ENCODE assay signal across 15 cellular contexts in genomic region chr22:38731703-38732161, GRCh38. TPM values are rescaled to one million over a fixed set of nuclear protein-coding genes. Genes with fewer than 3 reads are reported as not detected.
DNase-seq lines count a peak whose midpoint lies in the region; ATAC-seq and TF ChIP-seq lines count a peak whose summit lies in the region.
"Had no signal": no experiment of that assay in that cellular context is flagged by ENCODE, and none has a peak within 500 bp of the region (broad histone marks: within the 10 kb centered on the region; RNA-seq: fewer than 3 reads in every experiment).

No MANE protein-coding gene starts in this region.

- no peaks in the 10 kb centered on the region for H3K9me2 ChIP-seq in OCI-LY7 (ENCODE audit: insufficient read depth, low read length)

- 95% methylated on average over 4 of the region's 6 CpGs for WGBS in mammary epithelial cell (ENCODE audit: low coverage, missing lambda C conversion rate)
- WGBS in body of pancreas, 2 donors, result 50 to 81% methylated on average over 2 to 6 of the region's 6 CpGs

- ATAC-seq in body of pancreas, result no peak

- H3K4me2 ChIP-seq in mammary epithelial cell (ENCODE audit: insufficient read depth, low read depth, low read length), result no peak overlapping the region
- H3K4me2 ChIP-seq in OCI-LY7 (ENCODE audit: low read length), result no peak overlapping the region

- H3K36me3 ChIP-seq in breast epithelium (peaks cover 18% of the 10 kb centered on the region), mammary epithelial cell (ENCODE audit: insufficient read depth, low read length) (peaks cover 14% of the 10 kb centered on the region), body of pancreas (replicated peaks in 1 of 2; ENCODE audit: insufficient read depth in 1 of 2, low read depth in 2 of 2) (peaks cover 0 to 45% of the 10 kb centered on the region in 2 donors), neutrophil (peaks cover 100% of the 10 kb centered on the region), OCI-LY7 (ENCODE audit: insufficient read depth, low read length) (peaks cover 84% of the 10 kb centered on the region)
- H3K36me3 ChIP-seq: ovary had no signal

- POLR2A ChIA-PET in OCI-LY7 (lab: Charles Lee), result no interaction called here

- H4K20me1 ChIP-seq in mammary epithelial cell (ENCODE audit: insufficient read depth, low read length) (no peaks in the 10 kb centered on the region), OCI-LY7 (ENCODE audit: insufficient read depth, low read length) (no peaks in the 10 kb centered on the region)

- CTCF ChIA-PET in mammary epithelial cell (lab: Charles Lee; ENCODE audit: low non-redundant PET) (no interaction called here), OCI-LY7 (lab: Charles Lee; ENCODE audit: unreplicated experiment) (no interaction called here)

- TF ChIP-seq CTCF in breast epithelium (IDR thresholded peaks at IDR 0.05), result no peak
- TF ChIP-seq CTCF in mammary epithelial cell (conservative IDR thresholded peaks at IDR 0.05 in 1 of 2, IDR thresholded peaks at IDR 0.05 in 1 of 2; ENCODE audit: extremely low read depth in 1 of 2, insufficient read depth in 1 of 2, low read depth in 1 of 2, low read length in 2 of 2), result no peak
- TF ChIP-seq CTCF in body of pancreas (IDR thresholded peaks at IDR 0.05), result no peak
- no peak for TF ChIP-seq CTCF in neutrophil (IDR thresholded peaks at IDR 0.05)
- TF ChIP-seq CTCF in OCI-LY7 (conservative IDR thresholded peaks at IDR 0.05; ENCODE audit: low read length), result no peak

- intact Hi-C loops in breast epithelium (cut with DNase I; ENCODE audit: low total_unique reads) (loop anchor here (5.0 kb wide), 1 partner anchor 561 kb away; no protein-coding TSS in a partner anchor), mammary epithelial cell (cut with micrococcal nuclease) (no loop called here), body of pancreas (cut with DNase I) (no loop called here), OCI-LY7 (cut with micrococcal nuclease; ENCODE audit: unreplicated experiment) (no loop called here)

- no peaks in the 10 kb centered on the region for H3K9me3 ChIP-seq in breast epithelium
- H3K9me3 ChIP-seq in mammary epithelial cell (replicated peaks; ENCODE audit: insufficient read depth, low read length), result no peaks in the 10 kb centered on the region
- H3K9me3 ChIP-seq in body of pancreas, result no peaks in the 10 kb centered on the region
- no peaks in the 10 kb centered on the region for H3K9me3 ChIP-seq in neutrophil
- no peaks in the 10 kb centered on the region for H3K9me3 ChIP-seq in OCI-LY7 (ENCODE audit: low read length)
- H3K9me3 ChIP-seq: ovary had no signal

- BruUV-seq in mammary epithelial cell (replicated peaks; lab: Mats Ljungman, UMichigan) (no TSS peak), OCI-LY7 (replicated peaks; lab: Mats Ljungman, UMichigan) (no TSS peak)

- H3K27me3 ChIP-seq in breast epithelium, result no peaks in the 10 kb centered on the region
- H3K27me3 ChIP-seq in mammary epithelial cell (ENCODE audit: insufficient read depth, low read length), result no peaks in the 10 kb centered on the region
- no peaks in the 10 kb centered on the region for H3K27me3 ChIP-seq in body of pancreas
- H3K27me3 ChIP-seq in neutrophil, result no peaks in the 10 kb centered on the region
- H3K27me3 ChIP-seq: cardiac muscle cell, ovary had no signal

- no peak overlapping the region for H3K9ac ChIP-seq in mammary epithelial cell (ENCODE audit: insufficient read depth, low read length)

- no peak for TF ChIP-seq POLR2A in breast epithelium (IDR thresholded peaks at IDR 0.05)
- TF ChIP-seq POLR2A in body of pancreas (IDR thresholded peaks at IDR 0.05), result no peak

- H3K4me1 ChIP-seq in breast epithelium (peaks cover 12 to 20% of the 10 kb centered on the region in 2 donors), mammary epithelial cell (ENCODE audit: insufficient read depth, low read length) (no peaks in the 10 kb centered on the region), body of pancreas (peaks cover 53% of the 10 kb centered on the region), neutrophil (ENCODE audit: control insufficient read depth in 1 of 2, insufficient read depth in 1 of 2, low read depth in 1 of 2, low read length in 1 of 2) (peaks cover 11 to 12% of the 10 kb centered on the region in 2 experiments), OCI-LY7 (ENCODE audit: insufficient read depth, low read length, poor library complexity, severe bottlenecking) (no peaks in the 10 kb centered on the region)

- dilution Hi-C loops in mammary epithelial cell (cut with HindIII; ENCODE audit: low sequenced_read_pairs), result no loop called here

- peak overlapping the region; percentile 81 to 87 for H3K27ac ChIP-seq in breast epithelium
- H3K27ac ChIP-seq in mammary epithelial cell (ENCODE audit: insufficient read depth, low read depth, low read length), result no peak overlapping the region
- H3K27ac ChIP-seq in body of pancreas, result peak overlapping the region; percentile 85 to 94 (median 90)
- peak overlapping the region; percentile 79 for H3K27ac ChIP-seq in neutrophil
- no peak overlapping the region for H3K27ac ChIP-seq in OCI-LY7 (ENCODE audit: low read depth, low read length, poor library complexity, severe bottlenecking)
- H3K27ac ChIP-seq: cardiac muscle cell had no signal

- no peaks in the 10 kb centered on the region for H3K79me2 ChIP-seq in mammary epithelial cell (ENCODE audit: insufficient read depth, low read length)
- no peaks in the 10 kb centered on the region for H3K79me2 ChIP-seq in OCI-LY7 (ENCODE audit: insufficient read depth, low read depth, low read length)

- H3K4me3 ChIP-seq in breast epithelium, result no peak overlapping the region
- no peak overlapping the region for H3K4me3 ChIP-seq in mammary epithelial cell (replicated peaks in 1 of 3; ENCODE audit: insufficient read depth in 1 of 3, low read depth in 2 of 3, low read length in 3 of 3)
- H3K4me3 ChIP-seq in body of pancreas, result no peak overlapping the region
- H3K4me3 ChIP-seq in neutrophil (ENCODE audit: low read depth in 1 of 2, low read length in 1 of 2), result no peak overlapping the region
- H3K4me3 ChIP-seq in OCI-LY7 (ENCODE audit: low read depth, low read length, poor library complexity, severe bottlenecking), result no peak overlapping the region
- H3K4me3 ChIP-seq: cardiac muscle cell, ovary had no signal

- DNase-seq in breast epithelium (ENCODE audit: low spot score in 2 of 2) (no peak), mammary epithelial cell (no peak), body of pancreas (peak in 1 of 4 donors; percentile 15), NCI-H226 (no peak), NCI-H146 (lab: John Stamatoyannopoulos, UW) (no peak), HK-2 (ENCODE audit: unreplicated experiment) (no peak), OCI-LY7 (ENCODE audit: low spot score) (no peak)
- DNase-seq: AML-193, GDM1, NCI-H1417, NCI-H69, Right ventricle myocardium superior had no signal

- H2AFZ ChIP-seq in mammary epithelial cell (ENCODE audit: low read depth, low read length), result no peak overlapping the region
- no peak overlapping the region for H2AFZ ChIP-seq in OCI-LY7 (ENCODE audit: low read length)

- in situ Hi-C loops in mammary epithelial cell (cut with MboI; ENCODE audit: low sequenced_read_pairs in 2 of 2), result no loop called here

RNA-seq across cellular contexts. Expression of gene SUN2, which starts 24.1 kb away (rescaled TPM):
- total RNA-seq in breast epithelium (100 to 1,000 TPM; 173 to 577 (median 266) TPM), mammary epithelial cell (100 to 1,000 TPM in 1 of 2 donors, 10 to 100 TPM in 1; 70.3 to 106 TPM), body of pancreas (100 to 1,000 TPM; 143 to 166 TPM), OCI-LY7 (2022) (80.2 and 95.7 TPM in 2 replicates)
- 39.1 TPM for polyA plus RNA-seq in mammary epithelial cell
- 142 TPM for polyA minus RNA-seq in mammary epithelial cell
- total RNA-seq in OCI-LY7 (2014; rRNA removed; shearing (Covaris generic)), result 59.1 and 67.6 TPM in 2 replicates

RNA-seq across cellular contexts. Expression of gene GTPBP1, which starts 26.0 kb away (rescaled TPM):
- total RNA-seq in breast epithelium, result 10 to 100 TPM; 32.3 to 58.7 (median 56.9) TPM
- 10 to 100 TPM; 23.0 to 47.4 TPM for total RNA-seq in mammary epithelial cell
- polyA plus RNA-seq in mammary epithelial cell, result 20.1 TPM
- 33.3 TPM for polyA minus RNA-seq in mammary epithelial cell
- total RNA-seq in body of pancreas, result 10 to 100 TPM; 34.0 to 53.4 TPM
- total RNA-seq in OCI-LY7 (2014; rRNA removed; shearing (Covaris generic)), result 46.1 and 51.1 TPM in 2 replicates
- 95.0 and 97.5 TPM in 2 replicates for total RNA-seq in OCI-LY7 (2022)

RNA-seq across cellular contexts. Expression of gene JOSD1, which starts 31.0 kb away (rescaled TPM):
- total RNA-seq in breast epithelium (10 to 100 TPM; 60.5 to 80.8 (median 61.3) TPM), mammary epithelial cell (10 to 100 TPM; 51.5 to 64.5 TPM), body of pancreas (10 to 100 TPM; 20.4 to 50.3 TPM), OCI-LY7 (2022) (54.7 and 56.3 TPM in 2 replicates)
- 42.8 TPM for polyA plus RNA-seq in mammary epithelial cell
- 68.6 TPM for polyA minus RNA-seq in mammary epithelial cell
- 46.6 and 50.4 TPM in 2 replicates for total RNA-seq in OCI-LY7 (2014; rRNA removed; shearing (Covaris generic))

RNA-seq across cellular contexts. Expression of gene TOMM22, which starts 50.0 kb away (rescaled TPM):
- 10 to 100 TPM; 30.6 to 37.3 (median 32.8) TPM for total RNA-seq in breast epithelium
- 10 to 100 TPM; 56.5 to 76.7 TPM for total RNA-seq in mammary epithelial cell
- polyA plus RNA-seq in mammary epithelial cell, result 52.0 TPM
- polyA minus RNA-seq in mammary epithelial cell, result 20.8 TPM
- 10 to 100 TPM; 16.6 to 21.4 TPM for total RNA-seq in body of pancreas
- total RNA-seq in OCI-LY7 (2014; rRNA removed; shearing (Covaris generic)), result 51.8 and 61.7 TPM in 2 replicates
- total RNA-seq in OCI-LY7 (2022), result 99.6 and 114 TPM in 2 replicates

Comparison
In these comparisons a context has a peak if more than half of its experiments do, and no peak if none do; other contexts are left out.
1. H3K27ac ChIP-seq: peak in breast epithelium (2 of 2), body of pancreas (4 of 4) and neutrophil (single experiment); none in mammary epithelial cell (single experiment) and OCI-LY7 (single experiment).